23 cellular contexts compared by ENCODE assay signal in genomic region chr6:100493206-100493888, GRCh38. TPM values are rescaled to one million over a fixed set of nuclear protein-coding genes. Genes with fewer than 3 reads are reported as not detected.
DNase-seq lines count a peak whose midpoint lies in the region; ATAC-seq and TF ChIP-seq lines count a peak whose summit lies in the region.
"Had no signal": no experiment of that assay in that cellular context is flagged by ENCODE, and none has a peak within 500 bp of the region (broad histone marks: within the 10 kb centered on the region; RNA-seq: fewer than 3 reads in every experiment).

No MANE protein-coding gene starts in this region.

- no peak overlapping the region for H3K9ac ChIP-seq in mammary epithelial cell (ENCODE audit: insufficient read depth, low read length)
- H3K9ac ChIP-seq: BLaER1 treated with 17β-estradiol and CSF1 and Interleukin-3, amounts not matched to agents 10 nM and 100 nM; neural progenitor cell had no signal

- peak overlapping the region; percentile 7 for H3K4me3 Mint-ChIP-seq in MCF 10A (ENCODE audit: unreplicated experiment)
- H3K4me3 Mint-ChIP-seq: neural progenitor cell had no signal

- no peaks in the 10 kb centered on the region for H3K4me1 ChIP-seq in breast epithelium
- peaks cover 21% of the 10 kb centered on the region for H3K4me1 ChIP-seq in mammary epithelial cell (ENCODE audit: insufficient read depth, low read length)
- H3K4me1 ChIP-seq: ascending aorta, heart right ventricle, neural progenitor cell had no signal

- no peak for ATAC-seq in HG03432 (IDR thresholded peaks at IDR 0.05; ENCODE audit: unreplicated experiment)
- ATAC-seq: A549, heart right ventricle had no signal

- H3K27ac ChIP-seq in breast epithelium, result no peak overlapping the region
- peak overlapping the region; percentile 13 for H3K27ac ChIP-seq in mammary epithelial cell (ENCODE audit: insufficient read depth, low read depth, low read length)
- H3K27ac ChIP-seq: A549; ascending aorta; BLaER1 treated with 17β-estradiol and CSF1 and Interleukin-3, amounts not matched to agents 10 nM and 100 nM; heart right ventricle; neural progenitor cell had no signal

- H3K79me2 ChIP-seq in mammary epithelial cell (ENCODE audit: insufficient read depth, low read length), result no peaks in the 10 kb centered on the region

- peaks cover 6% of the 10 kb centered on the region for H3K36me3 Mint-ChIP-seq in MCF 10A (ENCODE audit: insufficient read depth, unreplicated experiment)
- H3K36me3 Mint-ChIP-seq: neural progenitor cell had no signal

- dilution Hi-C loops in mammary epithelial cell (cut with HindIII; ENCODE audit: low sequenced_read_pairs), result no loop called here

- H4K20me1 ChIP-seq in mammary epithelial cell (ENCODE audit: insufficient read depth, low read length), result no peaks in the 10 kb centered on the region
- H4K20me1 ChIP-seq: BLaER1 treated with 17β-estradiol and CSF1 and Interleukin-3, amounts not matched to agents 10 nM and 100 nM had no signal

- no peak for TF ChIP-seq POLR2A in breast epithelium (IDR thresholded peaks at IDR 0.05)

- BruUV-seq in MCF 10A (replicated peaks; lab: Mats Ljungman, UMichigan) (no TSS peak), mammary epithelial cell (replicated peaks; lab: Mats Ljungman, UMichigan) (no TSS peak)

- WGBS in mammary epithelial cell (ENCODE audit: low coverage, missing lambda C conversion rate), result 8% methylated on average over 6 of the region's 6 CpGs

- H3K27ac Mint-ChIP-seq in MCF 10A (ENCODE audit: low read depth, unreplicated experiment), result peak overlapping the region; percentile 84
- H3K27ac Mint-ChIP-seq: neural progenitor cell had no signal

- CTCF ChIA-PET in MCF 10A (lab: Yijun Ruan, JAX) (interaction anchor here (0.6 to 0.9 kb wide), 8 partner anchors 10 to 503 kb away, joined by 3 to 4 read pairs (median 3); partner anchors contain the start of gene MCHR2), mammary epithelial cell (lab: Charles Lee; ENCODE audit: low non-redundant PET) (no interaction called here)

- no peaks in the 10 kb centered on the region for H3K36me3 ChIP-seq in breast epithelium
- H3K36me3 ChIP-seq in mammary epithelial cell (ENCODE audit: insufficient read depth, low read length), result no peaks in the 10 kb centered on the region
- H3K36me3 ChIP-seq: ascending aorta; BLaER1 treated with 17β-estradiol and CSF1 and Interleukin-3, amounts not matched to agents 10 nM and 100 nM; heart right ventricle; neural progenitor cell had no signal

- peak overlapping the region; percentile 66 for H3K4me2 ChIP-seq in mammary epithelial cell (ENCODE audit: insufficient read depth, low read depth, low read length)
- H3K4me2 ChIP-seq: A549; BLaER1 treated with 17β-estradiol and CSF1 and Interleukin-3, amounts not matched to agents 10 nM and 100 nM; neural progenitor cell had no signal

- H3K27me3 ChIP-seq in breast epithelium, result no peaks in the 10 kb centered on the region
- H3K27me3 ChIP-seq in mammary epithelial cell (ENCODE audit: insufficient read depth, low read length), result no peaks in the 10 kb centered on the region
- H3K27me3 ChIP-seq: ascending aorta; BLaER1 treated with 17β-estradiol and CSF1 and Interleukin-3, amounts not matched to agents 10 nM and 100 nM; neural progenitor cell had no signal

- DNase-seq in MCF 10A (ENCODE audit: unreplicated experiment), result peak; percentile 61
- DNase-seq in breast epithelium (ENCODE audit: low spot score in 2 of 2), result no peak
- DNase-seq in mammary epithelial cell, result peak; percentile 90
- peak; percentile 90 for DNase-seq in islet precursor cell
- no peak for DNase-seq in HCEC 1CT
- DNase-seq in mesenteric fat pad (ENCODE audit: low spot score), result no peak
- DNase-seq in occipital lobe (lab: John Stamatoyannopoulos, UW), result no peak
- DNase-seq: activated CD8-positive, alpha-beta memory T cell treated with anti-CD3 and anti-CD28 coated beads for 24 hours; activated naive CD4-positive, alpha-beta T cell treated with anti-CD3 and anti-CD28 coated beads, Interleukin-2, amount 50 U/mL, for 16 hours; activated T-cell treated with anti-CD3 and anti-CD28 coated beads, Interleukin-2, amount 50 U/mL, for 48 hours; DMS 273 treated with DMSO at 0.1 percent for 48 hours; effector CD8-positive, alpha-beta T cell; heart right ventricle; KBM-7; NCI-H2081; NCI-H510A; stimulated activated CD4-positive, alpha-beta T cell treated with anti-CD3 and anti-CD28 coated beads, Interleukin-4, amount 100 ng/mL, for 4 hours; T-helper 9 cell had no signal

- in situ Hi-C loops in mammary epithelial cell (cut with MboI; ENCODE audit: low sequenced_read_pairs in 2 of 2), result no loop called here

- H3K4me1 Mint-ChIP-seq in MCF 10A (ENCODE audit: insufficient read depth, unreplicated experiment), result peaks cover 11% of the 10 kb centered on the region

- TF ChIP-seq CTCF in MCF 10A (IDR thresholded peaks at IDR 0.05; ENCODE audit: unreplicated experiment) (no peak), breast epithelium (IDR thresholded peaks at IDR 0.05) (no peak), mammary epithelial cell (conservative IDR thresholded peaks at IDR 0.05 in 1 of 2, IDR thresholded peaks at IDR 0.05 in 1 of 2; ENCODE audit: extremely low read depth in 1 of 2, insufficient read depth in 1 of 2, low read depth in 1 of 2, low read length in 2 of 2) (no peak)

- peak overlapping the region; percentile 65 for H2AFZ ChIP-seq in mammary epithelial cell (ENCODE audit: low read depth, low read length)
- H2AFZ ChIP-seq: neural progenitor cell had no signal

- POLR2A ChIA-PET in MCF 10A (lab: Yijun Ruan, JAX), result interaction anchor here (1.1 to 2.6 kb wide), 2 partner anchors 11 to 322 kb away, joined by 3 to 10 read pairs; no protein-coding TSS in a partner anchor

- intact Hi-C loops in MCF 10A (cut with micrococcal nuclease), result loop anchor here (5.0 kb wide), 1 partner anchor 169 kb away; no protein-coding TSS in a partner anchor
- intact Hi-C loops in breast epithelium (cut with DNase I; ENCODE audit: low total_unique reads), result no loop called here
- intact Hi-C loops in mammary epithelial cell (cut with micrococcal nuclease), result loop anchor here (5.0 kb wide), 1 partner anchor 164 kb away; no protein-coding TSS in a partner anchor

- peaks cover 8% of the 10 kb centered on the region for H3K9me3 Mint-ChIP-seq in MCF 10A (ENCODE audit: unreplicated experiment)

- no peaks in the 10 kb centered on the region for H3K27me3 Mint-ChIP-seq in MCF 10A (ENCODE audit: insufficient read depth, unreplicated experiment)

- no peaks in the 10 kb centered on the region for H3K9me3 ChIP-seq in breast epithelium
- no peaks in the 10 kb centered on the region for H3K9me3 ChIP-seq in mammary epithelial cell (replicated peaks; ENCODE audit: insufficient read depth, low read length)
- H3K9me3 ChIP-seq: A549, ascending aorta had no signal

- H3K4me3 ChIP-seq in breast epithelium (no peak overlapping the region), mammary epithelial cell (replicated peaks in 1 of 3; ENCODE audit: insufficient read depth in 1 of 3, low read depth in 2 of 3, low read length in 3 of 3) (no peak overlapping the region)
- H3K4me3 ChIP-seq: A549; ascending aorta; BLaER1 treated with 17β-estradiol and CSF1 and Interleukin-3, amounts not matched to agents 10 nM and 100 nM; heart right ventricle; neural progenitor cell had no signal

RNA-seq across cellular contexts. Expression of gene SIM1, which starts 28.6 kb away (rescaled TPM):
- total RNA-seq in MCF 10A (2022) (not detected in 2 replicates), breast epithelium (1 to 10 TPM in 2 of 3 donors, under 1 TPM in 1; 0.59 to 7.2 (median 2.0) TPM), mammary epithelial cell (under 1 TPM in 1 of 2 donors, not detected in 1; under 0.01 TPM), mesenteric fat pad (not detected), occipital lobe (not detected)
- not detected for polyA plus RNA-seq in mammary epithelial cell
- polyA minus RNA-seq in mammary epithelial cell, result not detected
- total RNA-seq: ascending aorta, heart right ventricle had no signal
- polyA plus RNA-seq: A549, heart right ventricle had no signal

Comparison
In these comparisons a context has a peak if more than half of its experiments do, and no peak if none do; other contexts are left out.
1. DNase-seq: peak in MCF 10A (single experiment), mammary epithelial cell (single experiment) and islet precursor cell (single experiment); none in breast epithelium (0 of 2), HCEC 1CT (single experiment), mesenteric fat pad (single experiment) and occipital lobe (single experiment).